In the genomic region with DNA sequence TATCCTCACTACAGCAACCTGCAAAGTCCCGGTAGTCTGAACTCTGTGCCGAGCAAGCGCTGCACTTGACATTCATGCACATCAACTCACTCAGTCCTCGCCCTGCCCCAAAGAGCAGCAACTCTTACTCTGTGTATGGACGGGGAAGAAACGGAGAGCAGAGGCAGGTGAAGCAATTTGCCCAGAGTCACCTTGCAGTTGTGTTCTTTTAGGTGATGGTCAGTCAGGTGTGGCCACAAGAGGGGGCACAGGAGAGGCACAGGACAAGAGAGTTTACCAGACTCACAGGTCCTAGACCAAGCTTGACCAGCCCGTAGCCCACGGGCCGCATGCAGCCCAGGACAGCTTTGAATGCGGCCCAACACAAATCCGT, we compare ENCODE assay signal across 1 cellular context.
TF ChIP-seq lines count a peak whose summit lies in the region.

No MANE protein-coding gene starts in this region.

TF ChIP-seq in HEK293, 187 proteins besides CTCF, POLR2A, EP300 and RAD21 (continued from another document):
- no peak for TF ChIP-seq ZNF626 (tag by site-specific recombination; IDR thresholded peaks at IDR 0.05)
